In the genomic region with DNA sequence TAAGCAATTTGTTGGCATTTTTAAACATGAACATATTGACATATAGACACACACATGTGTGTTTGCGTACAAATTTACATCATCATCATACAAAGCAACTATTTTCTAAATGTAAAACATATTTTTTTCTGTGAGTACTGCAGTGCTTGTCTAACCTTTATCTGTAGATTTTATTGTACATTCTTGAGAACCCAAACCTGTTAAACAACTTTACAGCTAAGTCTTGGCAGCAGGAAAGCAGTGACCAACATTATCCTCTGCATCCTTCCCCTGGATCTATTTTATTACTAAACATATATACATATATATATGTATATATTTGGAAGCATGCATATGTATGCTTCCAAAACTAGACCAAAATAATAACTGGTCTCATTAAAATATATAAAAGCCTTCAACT, we compare ENCODE assay signal across 27 cellular contexts.
"Had no signal": no experiment of that assay in that cellular context is flagged by ENCODE, and none has a peak within 500 bp of the region (broad histone marks: within the 10 kb centered on the region; RNA-seq: fewer than 3 reads in every experiment).

No MANE protein-coding gene starts in this region.

- ATAC-seq: foreskin keratinocyte; gastroesophageal sphincter; heart right ventricle; left cardiac atrium; left lung; mucosa of descending colon; natural killer cell treated with Interleukin-12 subunit alpha and Interleukin-12 subunit beta and Interleukin-15 and Interleukin-18, amount 100 ng/mL, for 72 hours; pancreas; right lobe of liver; stimulated activated naive B cell treated with anti-CD40 and anti-IgM and Interleukin-4, amounts not matched to agents 10 μg/mL and 1 μg/mL and 100 μg/mL, for 72 hours; stimulated activated naive CD8-positive, alpha-beta T cell treated with anti-CD3 and anti-CD28 coated beads, Interleukin-15, amount 100 ng/mL, for 72 hours; upper lobe of right lung had no signal

- H3K27me3 ChIP-seq: esophagus muscularis mucosa, foreskin keratinocyte, gastroesophageal sphincter, left lung, neutrophil, pancreas, right lobe of liver, suprapubic skin, upper lobe of right lung, vagina had no signal

- H3K36me3 ChIP-seq: esophagus muscularis mucosa, gastroesophageal sphincter, heart right ventricle, left lung, neutrophil, pancreas, right lobe of liver, suprapubic skin, transverse colon, upper lobe of right lung, vagina had no signal

- H3K4me1 ChIP-seq: foreskin keratinocyte, left lung, pancreas, right lobe of liver, suprapubic skin, upper lobe of right lung had no signal

- H3K27ac ChIP-seq: esophagus muscularis mucosa, foreskin keratinocyte, gastroesophageal sphincter, heart right ventricle, left lung, neutrophil, pancreas, right lobe of liver, suprapubic skin, transverse colon, upper lobe of right lung, vagina had no signal

- FAIRE-seq: islet of Langerhans, small intestine had no signal

- H3K4me3 ChIP-seq: esophagus muscularis mucosa, gastroesophageal sphincter, heart right ventricle, left lung, mucosa of descending colon, pancreas, right lobe of liver, suprapubic skin, transverse colon, upper lobe of right lung, vagina had no signal

- DNase-seq: effector CD8-positive, alpha-beta T cell; endodermal cell; foreskin keratinocyte; glutamatergic neuron; heart right ventricle; hippocampal formation; left cardiac atrium; left lung; mesenchymal stem cell; mucosa of descending colon; naive B cell; pancreas; right lobe of liver; small intestine; stimulated activated CD4-positive, alpha-beta T cell treated with anti-CD3 and anti-CD28 coated beads, Interleukin-15, amount 100 ng/mL, for 24 hours; stimulated activated CD4-positive, alpha-beta T cell treated with anti-CD3 and anti-CD28 coated beads, Interleukin-2, amount 100 ng/mL, for 48 hours; stimulated activated naive B cell treated with anti-CD40 and anti-IgM and Interleukin-4, amounts not matched to agents 10 μg/mL and 1 μg/mL and 100 μg/mL, for 72 hours; stimulated activated naive CD8-positive, alpha-beta T cell treated with anti-CD3 and anti-CD28 coated beads, Interleukin-15, amount 100 ng/mL, for 72 hours; transverse colon; upper lobe of right lung had no signal

- H3K9me3 ChIP-seq: esophagus muscularis mucosa, gastroesophageal sphincter, heart right ventricle, left lung, mucosa of descending colon, neutrophil, pancreas, right lobe of liver, suprapubic skin, transverse colon, upper lobe of right lung, vagina had no signal
